In the genomic region with DNA sequence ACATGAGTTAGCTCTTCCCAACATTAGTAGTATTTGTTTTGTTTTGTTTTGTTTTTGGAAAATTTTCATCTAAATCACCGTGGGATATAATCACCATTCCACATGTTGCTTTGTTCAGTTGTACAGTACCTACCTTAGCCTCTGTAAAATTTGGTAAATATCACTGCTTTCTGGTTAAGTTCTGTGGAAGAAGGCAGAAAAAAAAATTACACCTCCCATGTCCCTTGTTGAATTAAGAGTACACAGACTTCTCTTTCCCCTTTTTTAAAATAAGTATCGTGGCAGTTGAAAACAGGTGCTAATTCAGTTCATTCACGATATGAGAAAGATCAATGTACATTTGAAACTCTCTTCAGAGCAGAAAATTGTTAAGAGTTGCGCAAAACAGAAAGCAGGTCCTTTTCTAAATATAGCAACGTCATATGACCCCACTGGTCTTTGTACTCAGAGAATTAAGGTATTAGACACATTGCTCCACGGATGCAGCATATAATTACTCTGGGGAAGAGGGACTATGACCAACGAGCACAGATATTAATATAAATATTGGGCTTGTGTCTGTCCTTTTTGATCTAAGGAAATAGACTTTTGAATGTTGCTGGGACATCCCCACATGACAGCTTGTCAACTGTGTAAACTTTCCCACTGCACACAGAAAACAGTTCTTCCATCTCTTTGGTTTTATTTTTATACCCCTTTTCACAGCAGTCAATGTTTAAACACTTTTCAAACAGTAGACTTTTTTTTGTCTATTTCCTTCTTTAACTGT, we compare ENCODE assay signal across 8 cellular contexts. TPM values are rescaled to one million over a fixed set of nuclear protein-coding genes. Genes with fewer than 3 reads are reported as not detected.
DNase-seq lines count a peak whose midpoint lies in the region; ATAC-seq and TF ChIP-seq lines count a peak whose summit lies in the region.

No MANE protein-coding gene starts in this region.

- no TSS peak for BruUV-seq in Calu3 (replicated peaks; lab: Mats Ljungman, UMichigan)

- H3F3A ChIP-seq in SU-DHL-6 (ENCODE audit: insufficient read depth) = peaks cover 22% of the 10 kb centered on the region; the same call in 1 of the 2 replicates

- H3K27ac ChIP-seq in SU-DHL-6 (ENCODE audit: low read depth, low read length) = peak overlapping the region; percentile 56
- peak overlapping the region; percentile 67 for H3K27ac ChIP-seq in urinary bladder (ENCODE audit: low read depth)

- 24% methylated on average over 7 of the region's 7 CpGs for WGBS in urinary bladder

- H2AFZ ChIP-seq in SU-DHL-6 (ENCODE audit: low read depth, low read length, severe bottlenecking) = peak overlapping the region; percentile 65

- H3K27ac Mint-ChIP-seq in Calu3 (ENCODE audit: unreplicated experiment) = peak overlapping the region; percentile 57

- no peaks in the 10 kb centered on the region for H3K27me3 Mint-ChIP-seq in Calu3 (ENCODE audit: unreplicated experiment)

- peaks cover 6% of the 10 kb centered on the region for H3K4me1 ChIP-seq in urinary bladder (ENCODE audit: insufficient read depth)

- H3K27me3 ChIP-seq in SU-DHL-6 (ENCODE audit: low read length) = no peaks in the 10 kb centered on the region

- TF ChIP-seq CTCF in Calu3 (IDR thresholded peaks at IDR 0.05; ENCODE audit: unreplicated experiment) (no peak), SU-DHL-6 (IDR thresholded peaks at IDR 0.05; ENCODE audit: insufficient read depth, low read length, poor library complexity, severe bottlenecking) (no peak)

- no peaks in the 10 kb centered on the region for H3K9me3 Mint-ChIP-seq in Calu3 (ENCODE audit: low read depth, unreplicated experiment)

- peak overlapping the region; percentile 56 for H3K4me2 ChIP-seq in SU-DHL-6 (ENCODE audit: low read depth, low read length, poor library complexity, severe bottlenecking)

- DNase-seq in Calu3 (no peak), left lobe of liver (ENCODE audit: low spot score) (peak; percentile 43), DMS153 (lab: John Stamatoyannopoulos, UW) (no peak), GM03348 (ENCODE audit: low spot score) (no peak)

- ATAC-seq in GM19372 (IDR thresholded peaks at IDR 0.05; ENCODE audit: low read depth, unreplicated experiment) (peak; percentile 64), HG03196 (IDR thresholded peaks at IDR 0.05; ENCODE audit: unreplicated experiment) (peak; percentile 51), left lobe of liver (peak; percentile 83)

- H3K9me2 ChIP-seq in SU-DHL-6 (replicated peaks; ENCODE audit: insufficient read depth, low read length) = no peaks in the 10 kb centered on the region

- CTCF ChIA-PET in Calu3 (lab: Charles Lee) = interaction anchor here (0.7 to 1.4 kb wide), 4 partner anchors 9 to 262 kb away, joined by 3 to 5 read pairs (median 4); no protein-coding TSS in a partner anchor

- no peaks in the 10 kb centered on the region for H3K79me2 ChIP-seq in SU-DHL-6 (ENCODE audit: insufficient read depth, low read length)

- H3K4me3 ChIP-seq in SU-DHL-6 (ENCODE audit: insufficient read depth, low read length, poor library complexity, severe bottlenecking) (peak overlapping the region; percentile 3), urinary bladder (ENCODE audit: low read depth, low read length) (no peak overlapping the region)

- H3K9ac ChIP-seq in SU-DHL-6 (ENCODE audit: low read length) = peak overlapping the region; percentile 36

- no peaks in the 10 kb centered on the region for H3K36me3 ChIP-seq in SU-DHL-6 (ENCODE audit: low read length)
- no peaks in the 10 kb centered on the region for H3K36me3 ChIP-seq in urinary bladder (ENCODE audit: insufficient read depth)

- no peaks in the 10 kb centered on the region for H3K9me3 ChIP-seq in SU-DHL-6 (ENCODE audit: insufficient read depth, low read length)

- H3K4me1 Mint-ChIP-seq in Calu3 (ENCODE audit: low read depth, unreplicated experiment) = peaks cover 43% of the 10 kb centered on the region

- H4K20me1 ChIP-seq in SU-DHL-6 (ENCODE audit: low read depth, low read length) = no peaks in the 10 kb centered on the region

- intact Hi-C loops in Calu3 (cut with micrococcal nuclease; ENCODE audit: unreplicated experiment) = loop anchor here (2.0 kb wide), 1 partner anchor 219 kb away; no protein-coding TSS in a partner anchor

- no peaks in the 10 kb centered on the region for H3K36me3 Mint-ChIP-seq in Calu3 (ENCODE audit: insufficient read depth, unreplicated experiment)

- H3K4me3 Mint-ChIP-seq in Calu3 (ENCODE audit: low read depth, unreplicated experiment) = peak overlapping the region; percentile 39

RNA-seq across cellular contexts. Expression of gene ZNF217, which starts 58.6 kb away (rescaled TPM):
- total RNA-seq in Calu3 (2022) (87.3 and 95.6 TPM in 2 replicates), left lobe of liver (11.1 TPM), urinary bladder (30.2 TPM)
- polyA plus RNA-seq in urinary bladder = 21.4 TPM
